Comparison of ENCODE assay signal across 8 cellular contexts in genomic region chr3:143001369-143002082, GRCh38. TPM values are rescaled to one million over a fixed set of nuclear protein-coding genes. Genes with fewer than 3 reads are reported as not detected.
DNase-seq lines count a peak whose midpoint lies in the region; ATAC-seq and TF ChIP-seq lines count a peak whose summit lies in the region.

U2SURP (plus strand) TSS chr3:143001570; CDS start chr3:143001629, 59 bp downstream.

- peak within 1 kb of the TSS; percentile 100 for H3K4me2 ChIP-seq in PC-9

- peak; percentile 84 for ATAC-seq in GM21619 (IDR thresholded peaks at IDR 0.05; ENCODE audit: unreplicated experiment)

- no peak for TF ChIP-seq CTCF in PC-9 (conservative IDR thresholded peaks at IDR 0.05)
- no peak for TF ChIP-seq CTCF in epithelial cell of proximal tubule (conservative IDR thresholded peaks at IDR 0.05; ENCODE audit: low read depth, low read length)

- H3K4me3 ChIP-seq in Jurkat, Clone E6-1 (ENCODE audit: low read length) = peak within 1 kb of the TSS; percentile 96
- H3K4me3 ChIP-seq in PC-9 (peak within 1 kb of the TSS; percentile 93), epithelial cell of proximal tubule (ENCODE audit: low read depth, low read length) (peak within 1 kb of the TSS; percentile 79), mucosa of rectum (ENCODE audit: low read length in 2 of 2) (peak within 1 kb of the TSS; percentile 78 to 94)

- peaks cover 34% of the 10 kb centered on the region for H4K20me1 ChIP-seq in PC-9 (ENCODE audit: insufficient read depth)

- intact Hi-C loops in PC-9 (cut with micrococcal nuclease; ENCODE audit: unreplicated experiment) = loop anchor here (2.0 to 10.0 kb wide), 4 partner anchors 277 to 554 kb away; partner anchors contain the start of genes ATR, TRPC1 and XRN1

- H3K27ac ChIP-seq in PC-9 = peak within 1 kb of the TSS; percentile 96
- H3K27ac ChIP-seq in mucosa of rectum (ENCODE audit: low read depth in 2 of 2, low read length in 2 of 2) = peak within 1 kb of the TSS; percentile 80 to 92

- H3K9me3 ChIP-seq in PC-9 (ENCODE audit: insufficient read depth, low read depth) (no peaks in the 10 kb centered on the region), mucosa of rectum (ENCODE audit: control insufficient read depth in 2 of 2, low read length in 2 of 2) (no peaks in the 10 kb centered on the region)

- POLR2A ChIA-PET in PC-9 (lab: Charles Lee; ENCODE audit: unreplicated experiment) = interaction anchor here (0.5 to 1.4 kb wide), 8 partner anchors 9 to 1770 kb away, joined by 3 to 9 read pairs (median 5); partner anchors contain the start of genes ATR and PXYLP1

- H3K79me2 ChIP-seq in PC-9 (ENCODE audit: low read depth) = peaks cover 60% of the 10 kb centered on the region

- H3K4me1 ChIP-seq in PC-9 (replicated peaks; ENCODE audit: insufficient read depth) (peaks cover 42% of the 10 kb centered on the region), mucosa of rectum (ENCODE audit: control insufficient read depth in 2 of 2, insufficient read depth in 2 of 2, low read length in 2 of 2) (peaks cover 4 to 15% of the 10 kb centered on the region in 2 donors)

- peak within 1 kb of the TSS; percentile 90 to 97 for H3K9ac ChIP-seq in mucosa of rectum (ENCODE audit: low read depth in 1 of 2, low read length in 2 of 2)

- CTCF ChIA-PET in PC-9 (lab: Charles Lee) = interaction anchor here (0.6 to 1.8 kb wide), 3 partner anchors 135 to 524 kb away, joined by 4 to 15 read pairs (median 8); no protein-coding TSS in a partner anchor

- peaks cover 19% of the 10 kb centered on the region for H3F3A ChIP-seq in PC-9 (ENCODE audit: insufficient read depth, low read depth)

- H3K27me3 ChIP-seq in PC-9 (ENCODE audit: insufficient read depth, low read depth) = no peaks in the 10 kb centered on the region
- no peaks in the 10 kb centered on the region for H3K27me3 ChIP-seq in mucosa of rectum (ENCODE audit: control insufficient read depth in 2 of 2, insufficient read depth in 2 of 2, low read length in 2 of 2)

- H3K9me2 ChIP-seq in PC-9 (ENCODE audit: insufficient read depth) = no peaks in the 10 kb centered on the region

- TSS peak; percentile 60 for BruUV-seq in PC-9 (replicated peaks; lab: Mats Ljungman, UMichigan)

- peak; percentile 96 for DNase-seq in DMS153 (lab: John Stamatoyannopoulos, UW)
- DNase-seq in Jurkat, Clone E6-1 (ENCODE audit: low read depth, low spot score) = peak; percentile 94
- peak; percentile 94 to 96 for DNase-seq in PC-9
- peak; percentile 85 for DNase-seq in activated T-cell treated with anti-CD3 and anti-CD28 coated beads, Interleukin-2, amount 50 U/mL, for 1 hour
- peak; percentile 94 for DNase-seq in epithelial cell of proximal tubule (ENCODE audit: low read depth)
- DNase-seq in stimulated activated CD8-positive, alpha-beta memory T cell treated with anti-CD3 and anti-CD28 coated beads, Interleukin-4, amount 100 ng/mL, for 48 hours = peak; percentile 92

- H2AFZ ChIP-seq in PC-9 = peak within 1 kb of the TSS; percentile 93

- H3K36me3 ChIP-seq in PC-9 (ENCODE audit: low read depth) (0 out of 2 replicates have a peak, but pooled peaks cover 4% of the 10 kb centered on the region), mucosa of rectum (ENCODE audit: control insufficient read depth in 2 of 2, insufficient read depth in 2 of 2, low read length in 2 of 2) (no peaks in the 10 kb centered on the region)

RNA-seq across cellular contexts. Expression of gene U2SURP, which starts in this region (rescaled TPM):
- polyA plus RNA-seq in Jurkat, Clone E6-1 (2012; ENCODE audit: insufficient read depth, insufficient read length) = 109 TPM
- total RNA-seq in PC-9 (2021) (104 and 126 TPM in 2 replicates), epithelial cell of proximal tubule (65.5 and 77.7 TPM in 2 replicates)

Comparison
In these comparisons a context has a peak if more than half of its experiments do, and no peak if none do; other contexts are left out.
1. Peak in every context shown above with its lines: DNase-seq, ATAC-seq, H3K4me3 ChIP-seq and H3K27ac ChIP-seq.